13 cellular contexts compared by ENCODE assay signal in genomic region chr7:116673504-116673865, GRCh38. TPM values are rescaled to one million over a fixed set of nuclear protein-coding genes. Genes with fewer than 3 reads are reported as not detected.
DNase-seq lines count a peak whose midpoint lies in the region; ATAC-seq, FAIRE-seq and TF ChIP-seq lines count a peak whose summit lies in the region.
"Had no signal": no experiment of that assay in that cellular context is flagged by ENCODE, and none has a peak within 500 bp of the region (broad histone marks: within the 10 kb centered on the region; RNA-seq: fewer than 3 reads in every experiment).

No MANE protein-coding gene starts in this region.

- peak; percentile 5 for FAIRE-seq in RCC 7860 (lab: Jason Lieb, UNC)
- FAIRE-seq: GM18507 had no signal

- no peaks in the 10 kb centered on the region for H3K36me3 ChIP-seq in HAP-1 (replicated peaks)
- H3K36me3 ChIP-seq: thyroid gland had no signal

- H3K27ac Mint-ChIP-seq in activated CD4-positive, alpha-beta T cell treated with anti-CD3 and anti-CD28 coated beads for 36 hours: no peak overlapping the region
- no peak overlapping the region for H3K27ac Mint-ChIP-seq in activated T-helper 2 cell treated with anti-CD3 and anti-CD28 coated beads, Interferon-gamma antibody, Interleukin-2, Interleukin-4, amounts not matched to agents 10 μg/mL and 5 μg/mL and 100 μg/mL, durations not matched to agents 14 hours and 24 hours and 36 hours
- H3K27ac Mint-ChIP-seq in activated naive CD4-positive, alpha-beta T cell treated with anti-CD3 and anti-CD28 coated beads, Interleukin-2, amount 10 ng/mL, durations not matched to agents 7 days and 5 days: no peak overlapping the region

- no peak for TF ChIP-seq CTCF in fibroblast of the aortic adventitia (IDR thresholded peaks at IDR 0.05; ENCODE audit: insufficient read depth, low read length)

- H3K36me3 Mint-ChIP-seq in activated CD4-positive, alpha-beta T cell treated with anti-CD3 and anti-CD28 coated beads for 36 hours (ENCODE audit: low read depth): no peaks in the 10 kb centered on the region
- H3K36me3 Mint-ChIP-seq in activated T-helper 2 cell treated with anti-CD3 and anti-CD28 coated beads, Interferon-gamma antibody, Interleukin-2, Interleukin-4, amounts not matched to agents 10 μg/mL and 5 μg/mL and 100 μg/mL, durations not matched to agents 14 hours and 24 hours and 36 hours (ENCODE audit: low read depth): no peaks in the 10 kb centered on the region
- H3K36me3 Mint-ChIP-seq in activated naive CD4-positive, alpha-beta T cell treated with anti-CD3 and anti-CD28 coated beads, Interleukin-2, amount 10 ng/mL, durations not matched to agents 7 days and 5 days: no peaks in the 10 kb centered on the region

- H3K4me1 ChIP-seq in HAP-1: peaks cover 24% of the 10 kb centered on the region

- H3K27me3 ChIP-seq in HAP-1 (ENCODE audit: low read depth): no peaks in the 10 kb centered on the region
- H3K27me3 ChIP-seq: thyroid gland had no signal

- no peaks in the 10 kb centered on the region for H3K9me3 ChIP-seq in HAP-1
- H3K9me3 ChIP-seq: thyroid gland had no signal

- in situ Hi-C loops in HAP-1 (cut with MboI; ENCODE audit: low sequenced_read_pairs): loop anchor here (25.0 kb wide), 1 partner anchor 139 kb away; no protein-coding TSS in a partner anchor

- peaks cover 7% of the 10 kb centered on the region for H3K4me1 Mint-ChIP-seq in activated CD4-positive, alpha-beta T cell treated with anti-CD3 and anti-CD28 coated beads for 36 hours
- H3K4me1 Mint-ChIP-seq in activated T-helper 2 cell treated with anti-CD3 and anti-CD28 coated beads, Interferon-gamma antibody, Interleukin-2, Interleukin-4, amounts not matched to agents 10 μg/mL and 5 μg/mL and 100 μg/mL, durations not matched to agents 14 hours and 24 hours and 36 hours (ENCODE audit: low read depth): peaks cover 7% of the 10 kb centered on the region
- peaks cover 8% of the 10 kb centered on the region for H3K4me1 Mint-ChIP-seq in activated naive CD4-positive, alpha-beta T cell treated with anti-CD3 and anti-CD28 coated beads, Interleukin-2, amount 10 ng/mL, durations not matched to agents 7 days and 5 days

- no peak for DNase-seq in HAP-1 (ENCODE audit: low spot score in 2 of 2)
- DNase-seq in RCC 7860 (ENCODE audit: low spot score): no peak
- no peak for DNase-seq in fibroblast of the aortic adventitia (ENCODE audit: low read depth)
- DNase-seq in skeletal muscle cell (ENCODE audit: low read depth): no peak
- DNase-seq in activated CD4-positive, alpha-beta T cell treated with anti-CD3 and anti-CD28 coated beads for 36 hours: no peak
- DNase-seq in activated T-helper 2 cell treated with anti-CD3 and anti-CD28 coated beads, Interferon-gamma antibody, Interleukin-2, Interleukin-4, amounts not matched to agents 10 μg/mL and 5 μg/mL and 100 μg/mL, durations not matched to agents 14 hours and 24 hours and 36 hours (ENCODE audit: low spot score): no peak
- DNase-seq in activated naive CD4-positive, alpha-beta T cell treated with anti-CD3 and anti-CD28 coated beads, Interleukin-2, amount 10 ng/mL, durations not matched to agents 7 days and 5 days: no peak
- DNase-seq: cerebellar nuclear complex; DMS 273 treated with DMSO at 0.1 percent for 48 hours; stimulated activated CD4-positive, alpha-beta T cell treated with anti-CD3 and anti-CD28 coated beads, Interleukin-4, amount 100 ng/mL, for 4 hours; thyroid gland had no signal

- no peaks in the 10 kb centered on the region for H3K9me3 Mint-ChIP-seq in activated CD4-positive, alpha-beta T cell treated with anti-CD3 and anti-CD28 coated beads for 36 hours (ENCODE audit: low read depth)
- H3K9me3 Mint-ChIP-seq in activated T-helper 2 cell treated with anti-CD3 and anti-CD28 coated beads, Interferon-gamma antibody, Interleukin-2, Interleukin-4, amounts not matched to agents 10 μg/mL and 5 μg/mL and 100 μg/mL, durations not matched to agents 14 hours and 24 hours and 36 hours: no peaks in the 10 kb centered on the region
- H3K9me3 Mint-ChIP-seq in activated naive CD4-positive, alpha-beta T cell treated with anti-CD3 and anti-CD28 coated beads, Interleukin-2, amount 10 ng/mL, durations not matched to agents 7 days and 5 days: no peaks in the 10 kb centered on the region

- CTCF ChIA-PET in activated CD4-positive, alpha-beta T cell treated with anti-CD3 and anti-CD28 coated beads for 36 hours (lab: Charles Lee): interaction anchor here (0.9 kb wide), 1 partner anchor 72 kb away, joined by 3 read pairs; no protein-coding TSS in a partner anchor
- CTCF ChIA-PET in activated naive CD4-positive, alpha-beta T cell treated with anti-CD3 and anti-CD28 coated beads, Interleukin-2, amount 10 ng/mL, durations not matched to agents 7 days and 5 days (lab: Charles Lee): interaction anchor here (1.2 kb wide), 1 partner anchor 500 kb away, joined by 3 read pairs; no protein-coding TSS in a partner anchor

- H3K4me3 ChIP-seq in HAP-1 (peak overlapping the region; percentile 46), fibroblast of the aortic adventitia (ENCODE audit: low read depth, low read length) (peak overlapping the region; percentile 84), skeletal muscle cell (ENCODE audit: low read depth, low read length) (peak overlapping the region; percentile 73)

- POLR2A ChIA-PET in activated CD4-positive, alpha-beta T cell treated with anti-CD3 and anti-CD28 coated beads for 36 hours (lab: Charles Lee): no interaction called here

- peaks cover 49% of the 10 kb centered on the region for H3K27me3 Mint-ChIP-seq in activated CD4-positive, alpha-beta T cell treated with anti-CD3 and anti-CD28 coated beads for 36 hours
- peaks cover 63% of the 10 kb centered on the region for H3K27me3 Mint-ChIP-seq in activated T-helper 2 cell treated with anti-CD3 and anti-CD28 coated beads, Interferon-gamma antibody, Interleukin-2, Interleukin-4, amounts not matched to agents 10 μg/mL and 5 μg/mL and 100 μg/mL, durations not matched to agents 14 hours and 24 hours and 36 hours (ENCODE audit: low read depth)
- peaks cover 59% of the 10 kb centered on the region for H3K27me3 Mint-ChIP-seq in activated naive CD4-positive, alpha-beta T cell treated with anti-CD3 and anti-CD28 coated beads, Interleukin-2, amount 10 ng/mL, durations not matched to agents 7 days and 5 days

- ATAC-seq in HG03432 (IDR thresholded peaks at IDR 0.05; ENCODE audit: unreplicated experiment): no peak
- no peak for ATAC-seq in activated CD4-positive, alpha-beta T cell treated with anti-CD3 and anti-CD28 coated beads for 36 hours

- H3K4me3 Mint-ChIP-seq in activated CD4-positive, alpha-beta T cell treated with anti-CD3 and anti-CD28 coated beads for 36 hours: no peak overlapping the region
- no peak overlapping the region for H3K4me3 Mint-ChIP-seq in activated T-helper 2 cell treated with anti-CD3 and anti-CD28 coated beads, Interferon-gamma antibody, Interleukin-2, Interleukin-4, amounts not matched to agents 10 μg/mL and 5 μg/mL and 100 μg/mL, durations not matched to agents 14 hours and 24 hours and 36 hours (ENCODE audit: low read depth)
- H3K4me3 Mint-ChIP-seq in activated naive CD4-positive, alpha-beta T cell treated with anti-CD3 and anti-CD28 coated beads, Interleukin-2, amount 10 ng/mL, durations not matched to agents 7 days and 5 days: no peak overlapping the region

- intact Hi-C loops in activated CD4-positive, alpha-beta T cell treated with anti-CD3 and anti-CD28 coated beads for 36 hours (cut with DNase I, micrococcal nuclease): loop anchor here in 1 of 2 experiments (2.0 to 10.0 kb wide), 2 partner anchors 189 to 341 kb away; partner anchors contain the start of gene CAPZA2
- intact Hi-C loops in activated T-helper 2 cell treated with anti-CD3 and anti-CD28 coated beads, Interferon-gamma antibody, Interleukin-2, Interleukin-4, amounts not matched to agents 10 μg/mL and 5 μg/mL and 100 μg/mL, durations not matched to agents 14 hours and 24 hours and 36 hours (cut with micrococcal nuclease): loop anchor here (2.0 to 5.0 kb wide), 3 partner anchors 81 to 129 kb away; no protein-coding TSS in a partner anchor

RNA-seq across cellular contexts. Expression of gene MET, which starts 1.5 kb away (rescaled TPM):
- 7.5 and 24.1 TPM in 2 replicates for total RNA-seq in fibroblast of the aortic adventitia (ENCODE audit: low replicate concordance)
- total RNA-seq in activated CD4-positive, alpha-beta T cell treated with anti-CD3 and anti-CD28 coated beads for 36 hours: under 1 TPM; 0.63 to 0.91 TPM
- 1.5 TPM in 2 replicates for total RNA-seq in activated T-helper 2 cell treated with anti-CD3 and anti-CD28 coated beads, Interferon-gamma antibody, Interleukin-2, Interleukin-4, amounts not matched to agents 10 μg/mL and 5 μg/mL and 100 μg/mL, durations not matched to agents 14 hours and 24 hours and 36 hours
